In the genomic region with DNA sequence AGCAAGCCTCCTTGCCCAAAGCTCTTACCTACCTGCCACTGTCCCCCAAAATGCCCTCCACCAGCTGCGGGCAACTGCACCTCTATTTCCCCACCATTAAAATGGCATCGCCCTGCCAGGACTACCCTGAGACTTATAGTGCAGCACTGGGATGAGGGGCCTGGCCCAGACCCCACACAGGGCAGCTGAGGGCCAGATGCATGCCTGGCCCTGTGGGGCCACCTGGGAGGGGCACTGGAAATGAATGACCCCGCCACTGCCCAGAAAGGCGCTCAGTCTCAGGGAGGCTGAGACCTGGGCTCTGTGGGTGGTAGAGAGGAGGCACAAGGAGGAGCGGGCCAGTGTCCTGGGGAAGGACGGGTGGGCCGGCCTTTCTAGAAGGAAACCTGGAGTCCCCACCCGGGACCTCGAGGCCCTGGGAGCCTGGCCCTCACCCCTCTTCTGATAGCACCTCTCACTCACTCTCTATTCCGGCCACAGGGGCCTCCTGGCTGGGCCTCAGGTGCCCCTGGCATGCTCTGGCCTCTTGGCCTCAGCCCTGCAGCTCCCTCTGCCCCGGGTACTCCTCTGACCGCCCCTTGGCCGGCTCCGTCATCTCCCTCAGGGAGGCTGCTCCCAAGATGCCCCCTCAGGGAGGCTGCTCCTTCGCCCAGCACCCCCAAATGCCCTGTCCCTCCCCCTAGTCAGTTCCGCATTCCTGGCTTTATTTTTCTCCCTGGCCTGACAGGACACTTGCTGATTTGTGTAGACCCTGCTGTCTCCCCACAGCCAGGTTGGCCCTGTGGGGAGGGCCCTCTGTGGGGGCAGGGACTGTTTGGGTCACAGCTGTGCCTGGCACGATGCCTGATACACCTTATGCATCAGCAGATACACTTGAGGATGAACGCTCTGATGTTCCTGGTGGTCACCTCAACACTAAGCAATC, we compare ENCODE assay signal across 26 cellular contexts. TPM values are rescaled to one million over a fixed set of nuclear protein-coding genes. Genes with fewer than 3 reads are reported as not detected.
DNase-seq lines count a peak whose midpoint lies in the region; ATAC-seq, FAIRE-seq and TF ChIP-seq lines count a peak whose summit lies in the region.
"Had no signal": no experiment of that assay in that cellular context is flagged by ENCODE, and none has a peak within 500 bp of the region (broad histone marks: within the 10 kb centered on the region; RNA-seq: fewer than 3 reads in every experiment).

No MANE protein-coding gene starts in this region.

- no peak overlapping the region for H3K4me3 ChIP-seq in right cardiac atrium (ENCODE audit: low read length)
- H3K4me3 ChIP-seq in astrocyte (ENCODE audit: insufficient read depth, low read depth, low read length), result no peak overlapping the region
- no peak overlapping the region for H3K4me3 ChIP-seq in lower lobe of right lung
- H3K4me3 ChIP-seq: gastrocnemius medialis, HAP-1, left lung, upper lobe of left lung had no signal

- peak overlapping the region; percentile 67 for H3K27ac Mint-ChIP-seq in astrocyte (ENCODE audit: unreplicated experiment)
- H3K27ac Mint-ChIP-seq in type B pancreatic cell, result peak overlapping the region; percentile 61
- H3K27ac Mint-ChIP-seq: activated CD4-positive, alpha-beta T cell treated with anti-CD3 and anti-CD28 coated beads, Interleukin-2, amount 10 ng/mL, durations not matched to agents 7 days and 5 days; naive thymus-derived CD4-positive, alpha-beta T cell had no signal

- H3K4me1 Mint-ChIP-seq in astrocyte (ENCODE audit: low read depth, unreplicated experiment) (peaks cover 25% of the 10 kb centered on the region), type B pancreatic cell (ENCODE audit: unreplicated experiment) (peaks cover 12% of the 10 kb centered on the region)
- H3K4me1 Mint-ChIP-seq: activated CD4-positive, alpha-beta T cell treated with anti-CD3 and anti-CD28 coated beads, Interleukin-2, amount 10 ng/mL, durations not matched to agents 7 days and 5 days; naive thymus-derived CD4-positive, alpha-beta T cell had no signal

- no peaks in the 10 kb centered on the region for H3K27me3 ChIP-seq in right cardiac atrium (ENCODE audit: control insufficient read depth, insufficient read depth)
- H3K27me3 ChIP-seq in astrocyte (ENCODE audit: insufficient read depth, low read length), result no peaks in the 10 kb centered on the region
- H3K27me3 ChIP-seq in lower lobe of right lung (ENCODE audit: low read depth), result no peaks in the 10 kb centered on the region
- H3K27me3 ChIP-seq: gastrocnemius medialis, left lung, upper lobe of left lung had no signal

- H3K79me2 ChIP-seq in astrocyte (ENCODE audit: insufficient read depth, low read length), result peaks cover 4% of the 10 kb centered on the region

- 81% methylated on average over 18 of the region's 18 CpGs for WGBS in right cardiac atrium

- no peaks in the 10 kb centered on the region for H3K9me3 Mint-ChIP-seq in astrocyte (ENCODE audit: unreplicated experiment)
- H3K9me3 Mint-ChIP-seq in type B pancreatic cell, result no peaks in the 10 kb centered on the region
- H3K9me3 Mint-ChIP-seq: activated CD4-positive, alpha-beta T cell treated with anti-CD3 and anti-CD28 coated beads, Interleukin-2, amount 10 ng/mL, durations not matched to agents 7 days and 5 days; activated naive CD4-positive, alpha-beta T cell treated with anti-CD3 and anti-CD28 coated beads, Interleukin-2, amount 50 U/mL, for 72 hours; naive thymus-derived CD4-positive, alpha-beta T cell had no signal

- no peak for ATAC-seq in right cardiac atrium
- no peak for ATAC-seq in left ventricle myocardium superior
- no peak for ATAC-seq in lower lobe of right lung
- ATAC-seq: activated naive CD4-positive, alpha-beta T cell treated with anti-CD3 and anti-CD28 coated beads, Interleukin-2, amount 50 U/mL, for 72 hours; gastrocnemius medialis; left lung; naive thymus-derived CD4-positive, alpha-beta T cell had no signal

- H3K4me3 Mint-ChIP-seq in astrocyte (ENCODE audit: unreplicated experiment), result no peak overlapping the region
- no peak overlapping the region for H3K4me3 Mint-ChIP-seq in type B pancreatic cell
- H3K4me3 Mint-ChIP-seq: activated CD4-positive, alpha-beta T cell treated with anti-CD3 and anti-CD28 coated beads, Interleukin-2, amount 10 ng/mL, durations not matched to agents 7 days and 5 days; CD14-positive monocyte; naive thymus-derived CD4-positive, alpha-beta T cell had no signal

- H3K36me3 Mint-ChIP-seq in astrocyte (ENCODE audit: low read depth, unreplicated experiment) (peaks cover 25% of the 10 kb centered on the region), type B pancreatic cell (peaks cover 6% of the 10 kb centered on the region)
- H3K36me3 Mint-ChIP-seq: activated naive CD4-positive, alpha-beta T cell treated with anti-CD3 and anti-CD28 coated beads, Interleukin-2, amount 50 U/mL, for 72 hours; naive thymus-derived CD4-positive, alpha-beta T cell had no signal

- DNase-seq in right cardiac atrium (peak in 2 of 3 donors; percentile 40 to 47), left ventricle myocardium superior (no peak), astrocyte (ENCODE audit: low read depth) (no peak), lower lobe of right lung (peak; percentile 44), type B pancreatic cell (ENCODE audit: extremely low spot score, unreplicated experiment) (no peak), NCI-H146 (lab: John Stamatoyannopoulos, UW) (no peak), OCI-M2 (lab: John Stamatoyannopoulos, UW; ENCODE audit: unreplicated experiment) (no peak)
- no peak for DNase-seq in activated CD4-positive, CD25-positive, alpha-beta regulatory T cell (lab: John Stamatoyannopoulos, UW)
- DNase-seq: activated CD4-positive, alpha-beta T cell treated with anti-CD3 and anti-CD28 coated beads, Interleukin-2, amount 10 ng/mL, durations not matched to agents 7 days and 5 days; anterior cingulate cortex; cortex of kidney; DND-41; gastrocnemius medialis; midbrain; naive thymus-derived CD4-positive, alpha-beta T cell; NCI-H1436; OCI-M1; Right ventricle myocardium superior; stimulated activated CD4-positive, alpha-beta T cell treated with anti-CD3 and anti-CD28 coated beads, Interleukin-2, amount 100 ng/mL, for 48 hours; T-helper 9 cell had no signal

- intact Hi-C loops in right cardiac atrium (cut with DNase I), result no loop called here
- intact Hi-C loops in left ventricle myocardium superior (cut with micrococcal nuclease), result no loop called here
- intact Hi-C loops in lower lobe of right lung (cut with DNase I), result no loop called here

- H3K27me3 Mint-ChIP-seq in astrocyte (ENCODE audit: low read depth, unreplicated experiment), result no peaks in the 10 kb centered on the region
- no peaks in the 10 kb centered on the region for H3K27me3 Mint-ChIP-seq in type B pancreatic cell
- H3K27me3 Mint-ChIP-seq: activated CD4-positive, alpha-beta T cell treated with anti-CD3 and anti-CD28 coated beads, Interleukin-2, amount 10 ng/mL, durations not matched to agents 7 days and 5 days; naive thymus-derived CD4-positive, alpha-beta T cell had no signal

- H3K9me3 ChIP-seq in right cardiac atrium (ENCODE audit: control insufficient read depth, low read length), result no peaks in the 10 kb centered on the region
- H3K9me3 ChIP-seq in astrocyte (ENCODE audit: insufficient read depth, low read depth, low read length), result no peaks in the 10 kb centered on the region
- no peaks in the 10 kb centered on the region for H3K9me3 ChIP-seq in lower lobe of right lung
- H3K9me3 ChIP-seq: gastrocnemius medialis, HAP-1, left lung, upper lobe of left lung had no signal

- TF ChIP-seq CTCF in astrocyte (IDR thresholded peaks at IDR 0.05; ENCODE audit: insufficient read depth, low read depth, low read length), result no peak
- TF ChIP-seq CTCF in lower lobe of right lung (IDR thresholded peaks at IDR 0.05), result no peak
- no peak for TF ChIP-seq CTCF in type B pancreatic cell (conservative IDR thresholded peaks at IDR 0.05)

- H3K4me1 ChIP-seq in right cardiac atrium (ENCODE audit: control insufficient read depth, insufficient read depth, low read length) (peaks cover 2% of the 10 kb centered on the region), astrocyte (ENCODE audit: insufficient read depth, low read length) (peaks cover 8% of the 10 kb centered on the region), lower lobe of right lung (peaks cover 2% of the 10 kb centered on the region)
- H3K4me1 ChIP-seq: gastrocnemius medialis, HAP-1 had no signal

- no peak overlapping the region for H3K4me2 ChIP-seq in astrocyte (ENCODE audit: low read length)

- H3K9ac ChIP-seq in astrocyte (ENCODE audit: low read length), result no peak overlapping the region

- no peak overlapping the region for H3K27ac ChIP-seq in right cardiac atrium (ENCODE audit: low read length)
- no peak overlapping the region for H3K27ac ChIP-seq in astrocyte (ENCODE audit: low read depth, low read length)
- no peak overlapping the region for H3K27ac ChIP-seq in lower lobe of right lung
- H3K27ac ChIP-seq: gastrocnemius medialis, left lung, upper lobe of left lung, VCaP had no signal

- FAIRE-seq in astrocyte (lab: Jason Lieb, UNC), result no peak

- peaks cover 4% of the 10 kb centered on the region for H4K20me1 ChIP-seq in astrocyte (ENCODE audit: insufficient read depth, low read length)

- H3K36me3 ChIP-seq in astrocyte (ENCODE audit: insufficient read depth, low read length), result peaks cover 11% of the 10 kb centered on the region
- H3K36me3 ChIP-seq in lower lobe of right lung, result peaks cover 85% of the 10 kb centered on the region
- H3K36me3 ChIP-seq: gastrocnemius medialis had no signal

- H2AFZ ChIP-seq in astrocyte (ENCODE audit: low read depth, low read length), result no peak overlapping the region

RNA-seq across cellular contexts. Expression of a gene that starts 27.1 kb away (rescaled TPM):
- total RNA-seq in right cardiac atrium (10 to 100 TPM in 3 of 4 donors, 1 to 10 TPM in 1; 8.4 to 16.3 (median 12.3) TPM), left ventricle myocardium superior (9.3 TPM), astrocyte (21.1 and 28.6 TPM in 2 replicates), lower lobe of right lung (18.0 TPM), type B pancreatic cell (ENCODE audit: low replicate concordance) (20.2 and 31.7 TPM in 2 replicates)
- 10.2 TPM for polyA plus RNA-seq in right cardiac atrium

RNA-seq across cellular contexts. Expression of a gene that starts 39.7 kb away (rescaled TPM):
- total RNA-seq in right cardiac atrium, result 10 to 100 TPM; 45.8 to 67.5 (median 50.0) TPM
- 39.9 TPM for polyA plus RNA-seq in right cardiac atrium
- 52.6 TPM for total RNA-seq in left ventricle myocardium superior
- 80.4 and 96.9 TPM in 2 replicates for total RNA-seq in astrocyte
- total RNA-seq in lower lobe of right lung, result 70.9 TPM
- 27.3 and 48.4 TPM in 2 replicates for total RNA-seq in type B pancreatic cell (ENCODE audit: low replicate concordance)
- total RNA-seq: activated CD4-positive, alpha-beta T cell treated with anti-CD3 and anti-CD28 coated beads, Interleukin-2, amount 10 ng/mL, durations not matched to agents 7 days and 5 days had no signal
- polyA plus RNA-seq: naive thymus-derived CD4-positive, alpha-beta T cell had no signal

Comparison
In these comparisons a context has a peak if more than half of its experiments do, and no peak if none do; other contexts are left out.
1. DNase-seq: peak in right cardiac atrium (2 of 3) and lower lobe of right lung (single experiment); none in left ventricle myocardium superior (single experiment), astrocyte (single experiment), type B pancreatic cell (single experiment), activated CD4-positive, CD25-positive, alpha-beta regulatory T cell (0 of 4), NCI-H146 (single experiment) and OCI-M2 (single experiment).